In genomic region chr2:47021301-47022009, GRCh38 we compare ENCODE assay signal across 18 cellular contexts.
DNase-seq lines count a peak whose midpoint lies in the region; ATAC-seq, FAIRE-seq and TF ChIP-seq lines count a peak whose summit lies in the region.
"Had no signal": no experiment of that assay in that cellular context is flagged by ENCODE, and none has a peak within 500 bp of the region (broad histone marks: within the 10 kb centered on the region; RNA-seq: fewer than 3 reads in every experiment).

No MANE protein-coding gene starts in this region.

- no peaks in the 10 kb centered on the region for H3K27me3 ChIP-seq in breast epithelium
- no peaks in the 10 kb centered on the region for H3K27me3 ChIP-seq in mammary epithelial cell (ENCODE audit: insufficient read depth, low read length)
- H3K27me3 ChIP-seq in gastroesophageal sphincter: no peaks in the 10 kb centered on the region
- H3K27me3 ChIP-seq in trophoblast cell (ENCODE audit: insufficient read depth, low read length): no peaks in the 10 kb centered on the region
- no peaks in the 10 kb centered on the region for H3K27me3 ChIP-seq in brain microvascular endothelial cell (replicated peaks)
- H3K27me3 ChIP-seq: left lung had no signal

- H4K12ac ChIP-seq in trophoblast cell (ENCODE audit: low read depth, low read length): no peak overlapping the region

- H3K4me3 ChIP-seq in breast epithelium (no peak overlapping the region), mammary epithelial cell (replicated peaks in 1 of 3; ENCODE audit: insufficient read depth in 1 of 3, low read depth in 2 of 3, low read length in 3 of 3) (no peak overlapping the region), gastroesophageal sphincter (no peak overlapping the region), trophoblast cell (ENCODE audit: low read depth, low read length) (no peak overlapping the region), brain microvascular endothelial cell (ENCODE audit: low read depth, low read length) (no peak overlapping the region)
- H3K4me3 ChIP-seq: left lung had no signal

- TF ChIP-seq POLR2A in breast epithelium (IDR thresholded peaks at IDR 0.05) (no peak), gastroesophageal sphincter (IDR thresholded peaks at IDR 0.05) (no peak)

- H3K79me2 ChIP-seq in mammary epithelial cell (ENCODE audit: insufficient read depth, low read length) (no peaks in the 10 kb centered on the region), trophoblast cell (ENCODE audit: control insufficient read depth, insufficient read depth, low read length, poor library complexity) (no peaks in the 10 kb centered on the region)

- intact Hi-C loops in breast epithelium (cut with DNase I; ENCODE audit: low total_unique reads) (no loop called here), mammary epithelial cell (cut with micrococcal nuclease) (no loop called here)

- no peaks in the 10 kb centered on the region for H4K20me1 ChIP-seq in mammary epithelial cell (ENCODE audit: insufficient read depth, low read length)

- no peak overlapping the region for H3K14ac ChIP-seq in trophoblast cell (ENCODE audit: low read length)

- CTCF ChIA-PET in mammary epithelial cell (lab: Charles Lee; ENCODE audit: low non-redundant PET): no interaction called here

- H3K27ac ChIP-seq in breast epithelium (peak overlapping the region; percentile 71 to 78), mammary epithelial cell (ENCODE audit: insufficient read depth, low read depth, low read length) (no peak overlapping the region), gastroesophageal sphincter (peak overlapping the region in 3 of 4 donors; percentile 63 to 91 (median 77)), trophoblast cell (ENCODE audit: low read depth, low read length) (no peak overlapping the region), brain microvascular endothelial cell (no peak overlapping the region)
- H3K27ac ChIP-seq: left lung had no signal

- H3K18ac ChIP-seq in trophoblast cell (ENCODE audit: low read length): no peak overlapping the region

- no peak for TF ChIP-seq EP300 in gastroesophageal sphincter (IDR thresholded peaks at IDR 0.05)

- no peak overlapping the region for H2BK12ac ChIP-seq in trophoblast cell (ENCODE audit: low read length)

- dilution Hi-C loops in mammary epithelial cell (cut with HindIII; ENCODE audit: low sequenced_read_pairs): no loop called here

- BruUV-seq in mammary epithelial cell (replicated peaks; lab: Mats Ljungman, UMichigan): no TSS peak

- H3K36me3 ChIP-seq in breast epithelium (peaks cover 5% of the 10 kb centered on the region), mammary epithelial cell (ENCODE audit: insufficient read depth, low read length) (no peaks in the 10 kb centered on the region), gastroesophageal sphincter (peaks cover 0 to 57% of the 10 kb centered on the region in 2 donors), trophoblast cell (ENCODE audit: control insufficient read depth in 1 of 2, insufficient read depth in 2 of 2, low read length in 2 of 2) (peaks cover 61% of the 10 kb centered on the region in 2 experiments), brain microvascular endothelial cell (replicated peaks) (peaks cover 36% of the 10 kb centered on the region)

- no peak overlapping the region for H4K8ac ChIP-seq in trophoblast cell (ENCODE audit: low read depth, low read length)

- TF ChIP-seq CTCF in breast epithelium (IDR thresholded peaks at IDR 0.05) (no peak), mammary epithelial cell (conservative IDR thresholded peaks at IDR 0.05 in 1 of 2, IDR thresholded peaks at IDR 0.05 in 1 of 2; ENCODE audit: extremely low read depth in 1 of 2, insufficient read depth in 1 of 2, low read depth in 1 of 2, low read length in 2 of 2) (no peak), gastroesophageal sphincter (IDR thresholded peaks at IDR 0.05) (no peak), brain microvascular endothelial cell (IDR thresholded peaks at IDR 0.05; ENCODE audit: low read depth, low read length, missing control alignments) (no peak)

- WGBS in mammary epithelial cell (ENCODE audit: low coverage, missing lambda C conversion rate): 95% methylated on average over 9 of the region's 11 CpGs
- WGBS in gastroesophageal sphincter (ENCODE audit: low coverage in 1 of 2), 2 donors: 80% methylated on average over 1 of the region's 11 CpGs; no CpG with 5 or more reads in 1 of the 2 donors
- no CpG with 5 or more reads among the region's 11 CpGs for WGBS in trophoblast cell (ENCODE audit: extremely low coverage, insufficient coverage, insufficient read length)

- H3K4me2 ChIP-seq in mammary epithelial cell (ENCODE audit: insufficient read depth, low read depth, low read length) (no peak overlapping the region), trophoblast cell (ENCODE audit: low read length) (no peak overlapping the region)

- H3K23ac ChIP-seq in trophoblast cell (ENCODE audit: low read length): no peak overlapping the region

- H3K4ac ChIP-seq in trophoblast cell (ENCODE audit: low read depth, low read length): no peak overlapping the region

- DNase-seq in breast epithelium (ENCODE audit: low spot score in 2 of 2): peak in 1 of 2 donors; percentile 62
- DNase-seq in mammary epithelial cell: no peak
- no peak for DNase-seq in trophoblast cell
- no peak for DNase-seq in brain microvascular endothelial cell
- no peak for DNase-seq in HTR-8/SVneo (ENCODE audit: insufficient read length, low spot score)
- DNase-seq in ACHN: no peak
- DNase-seq: activated B cell treated with CpG ODN at 0.5 μM for 24 hours; activated CD4-positive, alpha-beta memory T cell treated with anti-CD3 and anti-CD28 coated beads, Interleukin-2, amount 10 ng/mL, durations not matched to agents 7 days and 5 days; activated T-cell treated with anti-CD3 and anti-CD28 coated beads, Interleukin-2, amount 50 U/mL, for 72 hours; CD4-positive, alpha-beta memory T cell; cerebellar nuclear complex; KG1; NCI-H526 had no signal

- peak overlapping the region; percentile 12 for H2BK120ac ChIP-seq in trophoblast cell (ENCODE audit: insufficient read depth, low read length, poor library complexity)

- H3K79me1 ChIP-seq in trophoblast cell (ENCODE audit: low read length): no peaks in the 10 kb centered on the region

- peak overlapping the region; percentile 3 for H4K91ac ChIP-seq in trophoblast cell (ENCODE audit: low read depth, low read length)

- H2AK5ac ChIP-seq in trophoblast cell (ENCODE audit: low read length): no peak overlapping the region

- peaks cover 0 to 8% of the 10 kb centered on the region in 2 donors for H3K4me1 ChIP-seq in breast epithelium
- H3K4me1 ChIP-seq in mammary epithelial cell (ENCODE audit: insufficient read depth, low read length): peaks cover 4% of the 10 kb centered on the region
- peaks cover 0 to 78% (median 29%) of the 10 kb centered on the region in 3 donors for H3K4me1 ChIP-seq in gastroesophageal sphincter
- H3K4me1 ChIP-seq in trophoblast cell (ENCODE audit: control insufficient read depth in 1 of 2, insufficient read depth in 2 of 2, low read length in 2 of 2): no peaks in the 10 kb centered on the region

- H2AFZ ChIP-seq in mammary epithelial cell (ENCODE audit: low read depth, low read length): no peak overlapping the region
- H2AFZ ChIP-seq in trophoblast cell (ENCODE audit: insufficient read depth, low read length, poor library complexity): no peak overlapping the region

- ATAC-seq in gastroesophageal sphincter: peak; percentile 8
- no peak for ATAC-seq in HG03135 (IDR thresholded peaks at IDR 0.05; ENCODE audit: unreplicated experiment)
- ATAC-seq: activated T-cell treated with anti-CD3 and anti-CD28 coated beads, Interleukin-2, amount 50 U/mL, for 72 hours; left lung had no signal

- H2BK5ac ChIP-seq in trophoblast cell (ENCODE audit: low read depth, low read length, poor library complexity): no peak overlapping the region

- in situ Hi-C loops in mammary epithelial cell (cut with MboI; ENCODE audit: low sequenced_read_pairs in 2 of 2) (no loop called here), brain microvascular endothelial cell (cut with HindIII; ENCODE audit: low pct_ligation_motif_present, low sequenced_read_pairs) (loop anchor here (25.0 kb wide), 1 partner anchor 141 kb away; the partner anchor contains the start of gene STPG4), ACHN (cut with HindIII; ENCODE audit: low pct_ligation_motif_present, low pct_unique_long_range_greater_than_20kb, low sequenced_read_pairs) (loop anchor here (25.0 kb wide), 2 partner anchors 141 to 291 kb away; partner anchors contain the start of gene STPG4)

- no peak for FAIRE-seq in HTR-8/SVneo (lab: Jason Lieb, UNC)
- FAIRE-seq: A204.1, endometrium had no signal

- H3K9ac ChIP-seq in mammary epithelial cell (ENCODE audit: insufficient read depth, low read length) (no peak overlapping the region), trophoblast cell (ENCODE audit: low read length) (no peak overlapping the region)

- H3K9me3 ChIP-seq in breast epithelium: no peaks in the 10 kb centered on the region
- no peaks in the 10 kb centered on the region for H3K9me3 ChIP-seq in mammary epithelial cell (replicated peaks; ENCODE audit: insufficient read depth, low read length)
- no peaks in the 10 kb centered on the region for H3K9me3 ChIP-seq in gastroesophageal sphincter
- H3K9me3 ChIP-seq in trophoblast cell (ENCODE audit: insufficient read depth, low read depth, low read length): no peaks in the 10 kb centered on the region
- H3K9me3 ChIP-seq: left lung had no signal

Comparison
In these comparisons a context has a peak if more than half of its experiments do, and no peak if none do; other contexts are left out.
1. H3K27ac ChIP-seq: peak in breast epithelium (2 of 2) and gastroesophageal sphincter (3 of 4); none in mammary epithelial cell (single experiment), trophoblast cell (single experiment) and brain microvascular endothelial cell (single experiment).
2. in situ Hi-C loops: an anchor here in brain microvascular endothelial cell (25.0 kb wide) and ACHN (25.0 kb wide); none called in mammary epithelial cell.